Comparison of ENCODE assay signal across 1 cellular context in the genomic region with DNA sequence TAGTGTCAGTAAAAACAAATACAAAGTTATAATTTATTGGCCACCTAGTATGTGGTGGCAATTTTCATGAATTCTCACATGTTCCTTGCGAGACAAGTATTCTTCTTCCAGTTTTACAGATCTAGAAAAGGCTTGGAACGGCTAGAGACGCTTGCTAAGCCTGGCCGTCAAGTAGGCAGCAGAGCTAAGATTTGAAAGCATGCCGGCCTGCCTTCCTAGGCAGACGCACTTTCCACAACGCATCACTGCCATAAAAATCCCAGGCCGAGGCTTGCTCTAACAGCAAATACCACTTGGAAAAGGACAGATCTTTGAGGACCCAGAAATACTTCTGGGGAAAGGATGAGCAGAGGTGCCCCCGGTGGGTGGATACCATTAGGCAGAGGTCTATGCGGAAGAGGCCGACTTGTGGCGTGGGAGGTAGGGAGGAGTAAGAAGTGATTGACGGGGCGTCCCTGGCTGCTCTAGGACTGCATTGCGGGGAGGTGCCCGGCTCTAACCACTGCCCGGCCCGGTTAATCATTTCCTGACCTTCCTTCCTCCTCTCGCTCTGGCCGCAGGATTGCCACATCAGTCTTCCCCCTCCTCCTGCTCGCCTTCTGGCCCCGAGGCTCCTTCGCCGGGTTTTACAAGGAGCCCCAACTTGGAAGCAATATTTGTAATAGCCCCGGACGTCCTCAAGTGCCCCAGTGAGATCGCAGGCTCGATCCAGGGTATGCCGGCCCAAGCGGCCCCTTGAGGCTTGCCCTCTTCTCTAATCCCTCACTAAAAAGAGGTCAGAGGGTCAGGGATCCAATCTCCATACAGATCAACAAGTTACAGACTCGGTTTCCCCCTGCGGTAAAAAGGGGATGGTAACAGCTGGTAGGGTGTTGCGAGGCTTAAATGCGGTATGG.
A peak's percentile ranks its signal among the peaks of the same experiment; 100 is the strongest.
TF ChIP-seq lines count a peak whose summit lies in the region.

No MANE protein-coding gene starts in this region.

TF ChIP-seq in GM23338, 12 proteins besides CTCF, POLR2A, EP300 and RAD21 (continued from another document):
- TF ChIP-seq, protein P1, sequence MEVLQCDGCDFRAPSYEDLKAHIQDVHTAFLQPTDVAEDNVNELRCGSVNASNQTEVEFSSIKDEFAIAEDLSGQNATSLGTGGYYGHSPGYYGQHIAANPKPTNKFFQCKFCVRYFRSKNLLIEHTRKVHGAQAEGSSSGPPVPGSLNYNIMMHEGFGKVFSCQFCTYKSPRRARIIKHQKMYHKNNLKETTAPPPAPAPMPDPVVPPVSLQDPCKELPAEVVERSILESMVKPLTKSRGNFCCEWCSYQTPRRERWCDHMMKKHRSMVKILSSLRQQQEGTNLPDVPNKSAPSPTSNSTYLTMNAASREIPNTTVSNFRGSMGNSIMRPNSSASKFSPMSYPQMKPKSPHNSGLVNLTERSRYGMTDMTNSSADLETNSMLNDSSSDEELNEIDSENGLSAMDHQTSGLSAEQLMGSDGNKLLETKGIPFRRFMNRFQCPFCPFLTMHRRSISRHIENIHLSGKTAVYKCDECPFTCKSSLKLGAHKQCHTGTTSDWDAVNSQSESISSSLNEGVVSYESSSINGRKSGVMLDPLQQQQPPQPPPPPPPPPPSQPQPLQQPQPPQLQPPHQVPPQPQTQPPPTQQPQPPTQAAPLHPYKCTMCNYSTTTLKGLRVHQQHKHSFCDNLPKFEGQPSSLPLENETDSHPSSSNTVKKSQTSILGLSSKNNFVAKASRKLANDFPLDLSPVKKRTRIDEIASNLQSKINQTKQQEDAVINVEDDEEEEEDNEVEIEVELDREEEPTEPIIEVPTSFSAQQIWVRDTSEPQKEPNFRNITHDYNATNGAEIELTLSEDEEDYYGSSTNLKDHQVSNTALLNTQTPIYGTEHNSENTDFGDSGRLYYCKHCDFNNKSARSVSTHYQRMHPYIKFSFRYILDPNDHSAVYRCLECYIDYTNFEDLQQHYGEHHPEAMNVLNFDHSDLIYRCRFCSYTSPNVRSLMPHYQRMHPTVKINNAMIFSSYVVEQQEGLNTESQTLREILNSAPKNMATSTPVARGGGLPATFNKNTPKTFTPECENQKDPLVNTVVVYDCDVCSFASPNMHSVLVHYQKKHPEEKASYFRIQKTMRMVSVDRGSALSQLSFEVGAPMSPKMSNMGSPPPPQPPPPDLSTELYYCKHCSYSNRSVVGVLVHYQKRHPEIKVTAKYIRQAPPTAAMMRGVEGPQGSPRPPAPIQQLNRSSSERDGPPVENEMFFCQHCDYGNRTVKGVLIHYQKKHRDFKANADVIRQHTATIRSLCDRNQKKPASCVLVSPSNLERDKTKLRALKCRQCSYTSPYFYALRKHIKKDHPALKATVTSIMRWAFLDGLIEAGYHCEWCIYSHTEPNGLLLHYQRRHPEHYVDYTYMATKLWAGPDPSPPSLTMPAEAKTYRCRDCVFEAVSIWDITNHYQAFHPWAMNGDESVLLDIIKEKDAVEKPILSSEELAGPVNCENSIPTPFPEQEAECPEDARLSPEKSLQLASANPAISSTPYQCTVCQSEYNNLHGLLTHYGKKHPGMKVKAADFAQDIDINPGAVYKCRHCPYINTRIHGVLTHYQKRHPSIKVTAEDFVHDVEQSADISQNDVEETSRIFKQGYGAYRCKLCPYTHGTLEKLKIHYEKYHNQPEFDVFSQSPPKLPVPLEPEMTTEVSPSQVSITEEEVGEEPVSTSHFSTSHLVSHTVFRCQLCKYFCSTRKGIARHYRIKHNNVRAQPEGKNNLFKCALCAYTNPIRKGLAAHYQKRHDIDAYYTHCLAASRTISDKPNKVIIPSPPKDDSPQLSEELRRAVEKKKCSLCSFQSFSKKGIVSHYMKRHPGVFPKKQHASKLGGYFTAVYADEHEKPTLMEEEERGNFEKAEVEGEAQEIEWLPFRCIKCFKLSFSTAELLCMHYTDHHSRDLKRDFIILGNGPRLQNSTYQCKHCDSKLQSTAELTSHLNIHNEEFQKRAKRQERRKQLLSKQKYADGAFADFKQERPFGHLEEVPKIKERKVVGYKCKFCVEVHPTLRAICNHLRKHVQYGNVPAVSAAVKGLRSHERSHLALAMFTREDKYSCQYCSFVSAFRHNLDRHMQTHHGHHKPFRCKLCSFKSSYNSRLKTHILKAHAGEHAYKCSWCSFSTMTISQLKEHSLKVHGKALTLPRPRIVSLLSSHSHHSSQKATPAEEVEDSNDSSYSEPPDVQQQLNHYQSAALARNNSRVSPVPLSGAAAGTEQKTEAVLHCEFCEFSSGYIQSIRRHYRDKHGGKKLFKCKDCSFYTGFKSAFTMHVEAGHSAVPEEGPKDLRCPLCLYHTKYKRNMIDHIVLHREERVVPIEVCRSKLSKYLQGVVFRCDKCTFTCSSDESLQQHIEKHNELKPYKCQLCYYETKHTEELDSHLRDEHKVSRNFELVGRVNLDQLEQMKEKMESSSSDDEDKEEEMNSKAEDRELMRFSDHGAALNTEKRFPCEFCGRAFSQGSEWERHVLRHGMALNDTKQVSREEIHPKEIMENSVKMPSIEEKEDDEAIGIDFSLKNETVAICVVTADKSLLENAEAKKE (CRISPR knock-in tag; IDR thresholded peaks at IDR 0.05): no peak
- no peak for TF ChIP-seq ZNF114 (CRISPR knock-in tag; IDR thresholded peaks at IDR 0.05)
- TF ChIP-seq, protein P2, sequence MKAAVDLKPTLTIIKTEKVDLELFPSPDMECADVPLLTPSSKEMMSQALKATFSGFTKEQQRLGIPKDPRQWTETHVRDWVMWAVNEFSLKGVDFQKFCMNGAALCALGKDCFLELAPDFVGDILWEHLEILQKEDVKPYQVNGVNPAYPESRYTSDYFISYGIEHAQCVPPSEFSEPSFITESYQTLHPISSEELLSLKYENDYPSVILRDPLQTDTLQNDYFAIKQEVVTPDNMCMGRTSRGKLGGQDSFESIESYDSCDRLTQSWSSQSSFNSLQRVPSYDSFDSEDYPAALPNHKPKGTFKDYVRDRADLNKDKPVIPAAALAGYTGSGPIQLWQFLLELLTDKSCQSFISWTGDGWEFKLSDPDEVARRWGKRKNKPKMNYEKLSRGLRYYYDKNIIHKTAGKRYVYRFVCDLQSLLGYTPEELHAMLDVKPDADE (IDR thresholded peaks at IDR 0.05): 0 out of 2 replicates have a peak, but pooled peaks have one; percentile 3
- TF ChIP-seq STAT1 (IDR thresholded peaks at IDR 0.05; ENCODE audit: unreplicated experiment): no peak
- no peak for TF ChIP-seq EZH2phosphoT487 (IDR thresholded peaks at IDR 0.05; ENCODE audit: unreplicated experiment)
- peak; percentile 44 for TF ChIP-seq EZH2 (IDR thresholded peaks at IDR 0.05; ENCODE audit: low read depth, unreplicated experiment)
- no peak for TF ChIP-seq ZNF331 (CRISPR knock-in tag; IDR thresholded peaks at IDR 0.05; ENCODE audit: low read depth)
- TF ChIP-seq NANOG (IDR thresholded peaks at IDR 0.05; ENCODE audit: borderline replicate concordance): no peak
- no peak; the same call in 1 of the 2 replicates for TF ChIP-seq CREB1 (CRISPR knock-in tag; IDR thresholded peaks at IDR 0.05; ENCODE audit: low read depth)
